ENCODE assay signal across 26 cellular contexts in the genomic region with DNA sequence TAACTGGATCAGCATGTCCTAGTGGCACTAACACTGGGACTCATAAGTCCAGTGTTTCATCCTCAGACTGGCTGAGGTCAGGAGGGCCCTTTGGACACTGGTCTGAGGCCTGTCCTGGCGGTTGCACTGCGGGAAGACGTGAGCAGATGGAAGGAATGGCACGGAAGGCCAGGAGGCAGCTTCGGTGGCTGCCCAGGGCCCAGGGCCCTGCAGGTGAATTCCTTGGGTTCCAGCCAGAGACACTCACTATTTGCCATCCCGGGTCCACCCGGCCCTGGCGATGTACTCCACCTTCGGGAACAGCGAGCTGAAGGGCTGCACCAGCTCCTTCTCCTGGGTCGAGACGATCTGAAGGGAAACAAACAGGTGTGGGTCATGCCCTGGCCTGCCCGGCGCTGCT. TPM values are rescaled to one million over a fixed set of nuclear protein-coding genes. Genes with fewer than 3 reads are reported as not detected.
DNase-seq lines count a peak whose midpoint lies in the region; ATAC-seq, FAIRE-seq and TF ChIP-seq lines count a peak whose summit lies in the region.
"Had no signal": no experiment of that assay in that cellular context is flagged by ENCODE, and none has a peak within 500 bp of the region (broad histone marks: within the 10 kb centered on the region; RNA-seq: fewer than 3 reads in every experiment).

No MANE protein-coding gene starts in this region.

- peaks cover 28% of the 10 kb centered on the region for H3K4me1 Mint-ChIP-seq in MCF 10A (ENCODE audit: insufficient read depth, unreplicated experiment)
- no peaks in the 10 kb centered on the region for H3K4me1 Mint-ChIP-seq in activated naive CD8-positive, alpha-beta T cell treated with anti-CD3 and anti-CD28 coated beads, Interleukin-2, amount 50 U/mL, for 24 hours
- H3K4me1 Mint-ChIP-seq: memory B cell had no signal

- H3K27me3 ChIP-seq in skeletal muscle tissue (ENCODE audit: control insufficient read depth in 3 of 3, insufficient read depth in 3 of 3, low read length in 3 of 3), result no peaks in the 10 kb centered on the region
- H3K27me3 ChIP-seq: dorsolateral prefrontal cortex, SJCRH30, tibial artery had no signal

- no peaks in the 10 kb centered on the region for H3K27me3 Mint-ChIP-seq in MCF 10A (ENCODE audit: insufficient read depth, unreplicated experiment)
- no peaks in the 10 kb centered on the region for H3K27me3 Mint-ChIP-seq in activated naive CD8-positive, alpha-beta T cell treated with anti-CD3 and anti-CD28 coated beads, Interleukin-2, amount 50 U/mL, for 24 hours
- H3K27me3 Mint-ChIP-seq: memory B cell; naive B cell; stimulated activated naive CD8-positive, alpha-beta T cell treated with anti-CD3 and anti-CD28 coated beads, Interleukin-15, Interleukin-2, amounts not matched to agents 100 ng/mL and 50 ng/mL, for 24 hours had no signal

- CTCF ChIA-PET in MCF 10A (lab: Yijun Ruan, JAX), result no interaction called here

- DNase-seq in M059J (ENCODE audit: low read depth), result peak; percentile 14
- no peak for DNase-seq in MCF 10A (ENCODE audit: unreplicated experiment)
- peak; percentile 67 for DNase-seq in kidney
- DNase-seq in NCI-H526 treated with DMSO at 0.1 percent for 48 hours (lab: John Stamatoyannopoulos, UW), result no peak
- DNase-seq in Right ventricle myocardium inferior (ENCODE audit: missing footprints), result no peak
- no peak for DNase-seq in activated naive CD8-positive, alpha-beta T cell treated with anti-CD3 and anti-CD28 coated beads, Interleukin-2, amount 50 U/mL, for 24 hours
- DNase-seq: activated CD4-positive, alpha-beta T cell treated with anti-CD3 and anti-CD28 coated beads for 48 hours; activated naive CD4-positive, alpha-beta T cell treated with anti-CD3 and anti-CD28 coated beads, Interleukin-2, amount 50 U/mL, for 16 hours; anterior cingulate cortex; CD8-positive, alpha-beta T cell; DMS 273 treated with DMSO at 0.1 percent for 48 hours; MM.1S; naive B cell; NCI-H1417; NCI-H2081 treated with DMSO at 0.1 percent for 48 hours; NCI-H345; occipital lobe; SJCRH30; tibial artery had no signal

- H3K36me3 ChIP-seq in kidney (ENCODE audit: control insufficient read depth in 1 of 2, insufficient read depth in 2 of 2, low read length in 2 of 2), result peaks cover 26 to 61% of the 10 kb centered on the region in 2 donors
- H3K36me3 ChIP-seq in skeletal muscle tissue (ENCODE audit: control insufficient read depth in 3 of 3, insufficient read depth in 3 of 3, low read length in 3 of 3), result peaks cover 61 to 68% (median 64%) of the 10 kb centered on the region in 3 donors

- no peak overlapping the region for H3K4me3 Mint-ChIP-seq in MCF 10A (ENCODE audit: unreplicated experiment)
- no peak overlapping the region for H3K4me3 Mint-ChIP-seq in activated naive CD8-positive, alpha-beta T cell treated with anti-CD3 and anti-CD28 coated beads, Interleukin-2, amount 50 U/mL, for 24 hours
- H3K4me3 Mint-ChIP-seq: CD8-positive, alpha-beta T cell; memory B cell; naive B cell; stimulated activated naive CD8-positive, alpha-beta T cell treated with anti-CD3 and anti-CD28 coated beads, Interleukin-15, Interleukin-2, amounts not matched to agents 100 ng/mL and 50 ng/mL, for 24 hours; T-helper 1 cell treated with Interleukin-12 subunit alpha and Interleukin-12 subunit beta and Interleukin-4 antibody, amounts not matched to agents 30 μg/mL and 1 μg/mL, for 36 hours had no signal

- no peaks in the 10 kb centered on the region for H3K9me3 ChIP-seq in kidney (ENCODE audit: control insufficient read depth in 1 of 2, low read length in 2 of 2)
- no peaks in the 10 kb centered on the region for H3K9me3 ChIP-seq in skeletal muscle tissue (ENCODE audit: control insufficient read depth in 3 of 3, low read length in 3 of 3)
- H3K9me3 ChIP-seq: SJCRH30, tibial artery had no signal

- H3K4me3 ChIP-seq in kidney (ENCODE audit: low read length in 2 of 2) (no peak overlapping the region), skeletal muscle tissue (ENCODE audit: low read length in 3 of 3) (no peak overlapping the region)
- H3K4me3 ChIP-seq: dorsolateral prefrontal cortex, PC-9, SJCRH30, tibial artery had no signal

- H3K27ac ChIP-seq in kidney (ENCODE audit: low read depth in 2 of 2, low read length in 2 of 2) (no peak overlapping the region), skeletal muscle tissue (ENCODE audit: low read depth, low read length) (peak overlapping the region; percentile 98)
- H3K27ac ChIP-seq: PC-9, tibial artery had no signal

- no peaks in the 10 kb centered on the region for H3K9me3 Mint-ChIP-seq in MCF 10A (ENCODE audit: unreplicated experiment)
- no peaks in the 10 kb centered on the region for H3K9me3 Mint-ChIP-seq in activated naive CD8-positive, alpha-beta T cell treated with anti-CD3 and anti-CD28 coated beads, Interleukin-2, amount 50 U/mL, for 24 hours
- H3K9me3 Mint-ChIP-seq: CD8-positive, alpha-beta T cell; memory B cell; naive B cell; stimulated activated naive CD8-positive, alpha-beta T cell treated with anti-CD3 and anti-CD28 coated beads, Interleukin-15, Interleukin-2, amounts not matched to agents 100 ng/mL and 50 ng/mL, for 24 hours; T-helper 1 cell treated with Interleukin-12 subunit alpha and Interleukin-12 subunit beta and Interleukin-4 antibody, amounts not matched to agents 30 μg/mL and 1 μg/mL, for 36 hours had no signal

- BruUV-seq in MCF 10A (replicated peaks; lab: Mats Ljungman, UMichigan), result no TSS peak

- POLR2A ChIA-PET in MCF 10A (lab: Yijun Ruan, JAX), result interaction anchor here (1.2 to 5.9 kb wide), 2 partner anchors 13 to 16 kb away, joined by 3 to 62 read pairs; no protein-coding TSS in a partner anchor

- intact Hi-C loops in MCF 10A (cut with micrococcal nuclease), result no loop called here
- intact Hi-C loops in kidney (cut with DNase I), result no loop called here
- intact Hi-C loops in Right ventricle myocardium inferior (cut with DNase I), result no loop called here

- TF ChIP-seq CTCF in MCF 10A (IDR thresholded peaks at IDR 0.05; ENCODE audit: unreplicated experiment), result no peak
- TF ChIP-seq CTCF in kidney (IDR thresholded peaks at IDR 0.05; ENCODE audit: borderline replicate concordance, extremely low read depth, insufficient read depth), result no peak

- FAIRE-seq in kidney (lab: Jason Lieb, UNC), result no peak
- FAIRE-seq: endothelial cell of umbilical vein had no signal

- H3K4me1 ChIP-seq in kidney (ENCODE audit: control insufficient read depth in 1 of 2, insufficient read depth in 1 of 2, low read depth in 1 of 2, low read length in 2 of 2) (no peaks in the 10 kb centered on the region), skeletal muscle tissue (ENCODE audit: control insufficient read depth in 3 of 3, insufficient read depth in 3 of 3, low read length in 3 of 3) (peaks cover 39 to 66% (median 47%) of the 10 kb centered on the region in 3 donors)

- no peak for ATAC-seq in Right ventricle myocardium inferior
- no peak for ATAC-seq in activated naive CD8-positive, alpha-beta T cell treated with anti-CD3 and anti-CD28 coated beads, Interleukin-2, amount 50 U/mL, for 24 hours
- ATAC-seq: CD8-positive, alpha-beta T cell had no signal

- H3K27ac Mint-ChIP-seq in MCF 10A (ENCODE audit: low read depth, unreplicated experiment), result peak overlapping the region; percentile 64
- no peak overlapping the region for H3K27ac Mint-ChIP-seq in activated naive CD8-positive, alpha-beta T cell treated with anti-CD3 and anti-CD28 coated beads, Interleukin-2, amount 50 U/mL, for 24 hours
- H3K27ac Mint-ChIP-seq: CD8-positive, alpha-beta T cell; memory B cell; stimulated activated naive CD8-positive, alpha-beta T cell treated with anti-CD3 and anti-CD28 coated beads, Interleukin-15, Interleukin-2, amounts not matched to agents 100 ng/mL and 50 ng/mL, for 24 hours; T-helper 1 cell treated with Interleukin-12 subunit alpha and Interleukin-12 subunit beta and Interleukin-4 antibody, amounts not matched to agents 30 μg/mL and 1 μg/mL, for 36 hours had no signal

- H3K9ac ChIP-seq in kidney (ENCODE audit: low read length in 2 of 2) (no peak overlapping the region), skeletal muscle tissue (ENCODE audit: low read depth in 1 of 3, low read length in 3 of 3) (peak overlapping the region in 1 of 3 donors; percentile 40)

- H3K36me3 Mint-ChIP-seq in MCF 10A (ENCODE audit: insufficient read depth, unreplicated experiment), result peaks cover 90% of the 10 kb centered on the region
- H3K36me3 Mint-ChIP-seq in activated naive CD8-positive, alpha-beta T cell treated with anti-CD3 and anti-CD28 coated beads, Interleukin-2, amount 50 U/mL, for 24 hours (ENCODE audit: low read depth), result peaks cover 24% of the 10 kb centered on the region

RNA-seq across cellular contexts. Expression of a gene that starts 26.3 kb away (rescaled TPM):
- 67.0 and 71.4 TPM in 2 replicates for total RNA-seq in M059J (2014; rRNA removed; shearing (Covaris generic))
- 90.6 and 100 TPM in 2 replicates for total RNA-seq in MCF 10A (2022)
- 61.9 TPM for total RNA-seq in kidney
- 14.0 TPM for polyA plus RNA-seq in kidney (ENCODE audit: insufficient read depth, low read depth, low replicate concordance)
- 16.2 TPM for total RNA-seq in skeletal muscle tissue
- total RNA-seq in Right ventricle myocardium inferior, result 52.7 TPM

RNA-seq across cellular contexts. Expression of a gene that starts 27.2 kb away (rescaled TPM):
- total RNA-seq in M059J (2014; rRNA removed; shearing (Covaris generic)), result 276 and 367 TPM in 2 replicates
- total RNA-seq in MCF 10A (2022) (188 and 231 TPM in 2 replicates), kidney (75.8 TPM), skeletal muscle tissue (44.4 TPM), Right ventricle myocardium inferior (29.8 TPM)
- 85.5 TPM for polyA plus RNA-seq in kidney (ENCODE audit: insufficient read depth, low read depth, low replicate concordance)

RNA-seq across cellular contexts. Expression of a gene that starts 58.0 kb away (rescaled TPM):
- total RNA-seq in M059J (2014; rRNA removed; shearing (Covaris generic)), result 2.7 and 3.3 TPM in 2 replicates
- total RNA-seq in MCF 10A (2022) (2.7 and 3.6 TPM in 2 replicates), kidney (11.5 TPM), skeletal muscle tissue (5.7 TPM), Right ventricle myocardium inferior (4.4 TPM)
- 16.0 TPM for polyA plus RNA-seq in kidney (ENCODE audit: insufficient read depth, low read depth, low replicate concordance)

Comparison
In these comparisons a context has a peak if more than half of its experiments do, and no peak if none do; other contexts are left out.
1. DNase-seq: peak in M059J (single experiment) and kidney (single experiment); none in MCF 10A (single experiment), NCI-H526 treated with DMSO at 0.1 percent for 48 hours (single experiment), Right ventricle myocardium inferior (single experiment) and activated naive CD8-positive, alpha-beta T cell treated with anti-CD3 and anti-CD28 coated beads, Interleukin-2, amount 50 U/mL, for 24 hours (single experiment).